14 cellular contexts compared by ENCODE assay signal in genomic region chr6:14001329-14002012, GRCh38.
DNase-seq lines count a peak whose midpoint lies in the region.
"Had no signal": no experiment of that assay in that cellular context is flagged by ENCODE, and none has a peak within 500 bp of the region (broad histone marks: within the 10 kb centered on the region; RNA-seq: fewer than 3 reads in every experiment).

No MANE protein-coding gene starts in this region.

- DNase-seq in NCI-H146 (lab: John Stamatoyannopoulos, UW), result peak; percentile 35
- no peak for DNase-seq in NCI-H146 treated with DMSO at 0.1 percent for 48 hours (lab: John Stamatoyannopoulos, UW; ENCODE audit: unreplicated experiment)
- peak; percentile 99 for DNase-seq in SK-MEL-5 (ENCODE audit: low read depth, low spot score)
- peak; percentile 89 for DNase-seq in fibroblast of peridontal ligament (ENCODE audit: extremely low read depth)
- DNase-seq in stromal cell of bone marrow (ENCODE audit: low read depth), result peak; percentile 99
- no peak for DNase-seq in activated CD4-positive, CD25-positive, alpha-beta regulatory T cell treated with anti-CD3 and anti-CD28 coated beads, Interleukin-2, amount 50 U/mL, for 72 hours
- no peak for DNase-seq in cerebellar nuclear complex (lab: John Stamatoyannopoulos, UW)
- DNase-seq in ecto neural progenitor cell (ENCODE audit: low spot score), result no peak
- DNase-seq: activated CD4-positive, alpha-beta T cell treated with anti-CD3 and anti-CD28 coated beads for 48 hours; activated naive CD8-positive, alpha-beta T cell treated with anti-CD3 and anti-CD28 coated beads, Interleukin-2, amount 50 U/mL, for 24 hours; heart left ventricle; naive thymus-derived CD4-positive, alpha-beta T cell; stimulated activated CD4-positive, alpha-beta T cell treated with anti-CD3 and anti-CD28 coated beads, Interleukin-2, amount 100 ng/mL, for 48 hours; testis had no signal

- in situ Hi-C loops in SK-MEL-5 (cut with HindIII; ENCODE audit: low pct_unique_long_range_greater_than_20kb, low sequenced_read_pairs), result no loop called here

Comparison
In these comparisons a context has a peak if more than half of its experiments do, and no peak if none do; other contexts are left out.
1. DNase-seq: peak in NCI-H146 (single experiment), SK-MEL-5 (single experiment), fibroblast of peridontal ligament (single experiment) and stromal cell of bone marrow (single experiment); none in NCI-H146 treated with DMSO at 0.1 percent for 48 hours (single experiment), activated CD4-positive, CD25-positive, alpha-beta regulatory T cell treated with anti-CD3 and anti-CD28 coated beads, Interleukin-2, amount 50 U/mL, for 72 hours (single experiment), cerebellar nuclear complex (0 of 2) and ecto neural progenitor cell (single experiment).